ENCODE assay signal across 8 cellular contexts in genomic region chr1:173476664-173477285, GRCh38. TPM values are rescaled to one million over a fixed set of nuclear protein-coding genes. Genes with fewer than 3 reads are reported as not detected.
DNase-seq lines count a peak whose midpoint lies in the region; ATAC-seq and TF ChIP-seq lines count a peak whose summit lies in the region.

No MANE protein-coding gene starts in this region.

- intact Hi-C loops in Right ventricle myocardium inferior (cut with DNase I) = loop anchor here (2.0 to 10.0 kb wide), 3 partner anchors 46 to 942 kb away; partner anchors contain the start of genes KLHL20 and SUCO
- intact Hi-C loops in ovary (cut with DNase I) = loop anchor here in 2 of 4 donors (5.0 kb wide), 3 partner anchors 44 to 391 kb away; partner anchors contain the start of genes CENPL (in 1 of the 2), DARS2 (in 1 of the 2), GAS5 (in 1 of the 2) and ZBTB37 (in 1 of the 2)
- intact Hi-C loops in tibial artery (cut with DNase I; ENCODE audit: low total_unique reads) = loop anchor here (2.0 to 10.0 kb wide), 5 partner anchors 44 to 548 kb away; partner anchors contain the start of genes CENPL, DARS2, KLHL20 and RC3H1

- H3K27me3 Mint-ChIP-seq in activated naive CD8-positive, alpha-beta T cell = no peaks in the 10 kb centered on the region

- peak; percentile 98 for ATAC-seq in HG02610 (IDR thresholded peaks at IDR 0.05; ENCODE audit: unreplicated experiment)
- peak; percentile 93 for ATAC-seq in Right ventricle myocardium inferior

- H3K4me1 ChIP-seq in ovary (ENCODE audit: insufficient read depth) = peaks cover 9% of the 10 kb centered on the region
- H3K4me1 ChIP-seq in tibial artery = peaks cover 0 to 61% (median 38%) of the 10 kb centered on the region in 4 donors

- H3K4me3 ChIP-seq in GM12864 (ENCODE audit: low read depth, low read length) (peak overlapping the region; percentile 99), SK-N-MC (peak overlapping the region; percentile 92), ovary (peak overlapping the region; percentile 94), tibial artery (peak overlapping the region; percentile 90 to 97)

- H3K27ac Mint-ChIP-seq in activated naive CD8-positive, alpha-beta T cell = peak overlapping the region; percentile 90

- H3K36me3 Mint-ChIP-seq in activated naive CD8-positive, alpha-beta T cell = peaks cover 14% of the 10 kb centered on the region

- H3K27ac ChIP-seq in SK-N-MC = no peak overlapping the region
- H3K27ac ChIP-seq in ovary = peak overlapping the region; percentile 65 to 88
- H3K27ac ChIP-seq in tibial artery = peak overlapping the region; percentile 99 to 100

- H3K36me3 ChIP-seq in SK-N-MC (ENCODE audit: insufficient read depth, low read length) (peaks cover 25% of the 10 kb centered on the region), ovary (no peaks in the 10 kb centered on the region), tibial artery (peaks cover 8 to 18% (median 14%) of the 10 kb centered on the region in 3 donors)

- peak; percentile 80 for DNase-seq in GM12864 (ENCODE audit: low read depth)
- DNase-seq in NCI-H1092 (lab: John Stamatoyannopoulos, UW) = peak; percentile 91
- no peak for DNase-seq in SK-N-MC (ENCODE audit: low read depth, low spot score)
- DNase-seq in Right ventricle myocardium inferior (ENCODE audit: missing footprints) = peak; percentile 97
- peak; percentile 84 to 90 (median 89) for DNase-seq in ovary
- DNase-seq in tibial artery = peak; percentile 92 to 95

- peak; percentile 15 for TF ChIP-seq POLR2A in ovary (IDR thresholded peaks at IDR 0.05)

- TF ChIP-seq EP300 in ovary (IDR thresholded peaks at IDR 0.05) = no peak

- WGBS in ovary, 3 donors = 0 to 1% (median 1%) methylated on average over 29 to 50 of the region's 62 CpGs

- TF ChIP-seq CTCF in GM12864 (IDR thresholded peaks at IDR 0.05; ENCODE audit: low read depth, low read length, missing control alignments) (no peak), ovary (IDR thresholded peaks at IDR 0.05) (peak in 1 of 3 donors; percentile 12), tibial artery (IDR thresholded peaks at IDR 0.05) (peak in 1 of 2 experiments; percentile 9)

- H3K9me3 ChIP-seq in SK-N-MC (ENCODE audit: low read depth, low read length) (no peaks in the 10 kb centered on the region), ovary (no peaks in the 10 kb centered on the region), tibial artery (no peaks in the 10 kb centered on the region)

- H3K27me3 ChIP-seq in ovary (no peaks in the 10 kb centered on the region), tibial artery (no peaks in the 10 kb centered on the region)

- H3K4me3 Mint-ChIP-seq in activated naive CD8-positive, alpha-beta T cell = peak overlapping the region; percentile 92

- peak overlapping the region; percentile 24 for H3K9ac ChIP-seq in SK-N-MC (ENCODE audit: insufficient read length)

- H3K9me3 Mint-ChIP-seq in activated naive CD8-positive, alpha-beta T cell (ENCODE audit: low read depth) = peaks cover 5% of the 10 kb centered on the region

- peaks cover 66% of the 10 kb centered on the region for H3K4me1 Mint-ChIP-seq in activated naive CD8-positive, alpha-beta T cell (ENCODE audit: low read depth)

RNA-seq across cellular contexts. Expression of gene PRDX6, which starts 0.4 kb away (rescaled TPM):
- total RNA-seq in Right ventricle myocardium inferior (518 TPM), ovary (100 to 1,000 TPM; 111 to 224 (median 198) TPM)
- 100 to 1,000 TPM; 140 to 278 TPM for polyA plus RNA-seq in ovary
